Comparison of ENCODE assay signal across 1 cellular context in the genomic region with DNA sequence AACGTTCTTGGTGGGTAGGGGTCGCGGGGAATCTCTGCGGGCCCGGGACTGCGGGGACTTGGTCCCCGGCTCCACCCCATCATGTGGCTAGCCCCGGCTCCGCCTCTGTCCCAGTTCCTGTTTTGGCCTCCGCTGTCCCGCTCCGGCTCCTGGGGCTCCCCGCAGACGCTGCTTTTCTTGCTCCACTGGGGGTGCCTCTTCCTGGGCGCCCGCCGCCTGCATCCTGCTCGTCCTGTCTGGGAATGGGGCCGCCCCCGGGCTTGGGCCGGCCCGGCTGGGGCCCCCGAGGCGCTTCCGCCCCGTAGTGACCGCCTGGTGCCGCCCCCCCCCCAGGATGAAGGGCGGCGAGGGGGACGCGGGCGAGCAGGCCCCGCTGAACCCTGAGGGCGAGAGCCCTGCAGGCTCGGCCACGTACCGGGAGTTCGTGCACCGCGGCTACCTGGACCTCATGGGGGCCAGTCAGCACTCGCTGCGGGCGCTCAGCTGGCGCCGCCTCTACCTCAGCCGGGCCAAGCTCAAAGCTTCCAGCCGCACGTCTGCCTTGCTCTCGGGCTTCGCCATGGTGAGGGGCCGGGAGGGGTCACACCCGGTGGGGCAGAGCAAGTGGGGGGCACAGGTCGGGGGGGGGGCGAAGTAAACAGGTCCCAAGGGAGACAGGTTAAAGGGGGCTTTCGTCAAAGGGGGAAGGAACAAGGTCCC.
TF ChIP-seq lines count a peak whose summit lies in the region.

TSS of gene ORAI3 (plus strand) at position 113 of the 699 bp plus-strand sequence. CDS start at position 335, 222 bp downstream.

TF ChIP-seq in K562, 482 proteins besides CTCF, POLR2A, EP300 and RAD21 (continued from another document and continues in another):
- TF ChIP-seq REST (CRISPR knock-in tag; IDR thresholded peaks at IDR 0.05; ENCODE audit: low read depth) (no peak), CBFA2T2 (conservative IDR thresholded peaks at IDR 0.05) (no peak), ZNF75A (CRISPR knock-in tag; IDR thresholded peaks at IDR 0.05) (no peak), MXI1 (IDR thresholded peaks at IDR 0.05; ENCODE audit: low read depth, low read length) (no peak), SIRT6 (IDR thresholded peaks at IDR 0.05; ENCODE audit: low read depth, low read length) (no peak), CREB5 (CRISPR knock-in tag; IDR thresholded peaks at IDR 0.05) (no peak), ZNF717 (CRISPR knock-in tag; IDR thresholded peaks at IDR 0.05) (no peak), DEAF1 (CRISPR knock-in tag; IDR thresholded peaks at IDR 0.05) (no peak), ZNF124 (CRISPR knock-in tag; IDR thresholded peaks at IDR 0.05) (no peak), RB1 (IDR thresholded peaks at IDR 0.05; ENCODE audit: low read depth) (0 out of 2 replicates have a peak, but pooled peaks have one; percentile 48), PRMT5 (CRISPR knock-in tag; IDR thresholded peaks at IDR 0.05) (no peak), ETV5 (CRISPR knock-in tag; IDR thresholded peaks at IDR 0.05; ENCODE audit: low read depth) (peak; percentile 54; the same call in 1 of the 2 replicates), OTX1 (CRISPR knock-in tag; IDR thresholded peaks at IDR 0.05) (no peak), ZC3H11A (IDR thresholded peaks at IDR 0.05; ENCODE audit: low read depth, low read length) (no peak), PPARD (CRISPR knock-in tag; IDR thresholded peaks at IDR 0.05) (no peak), MCM5 (IDR thresholded peaks at IDR 0.05; ENCODE audit: low read depth) (no peak), MXD1 (CRISPR knock-in tag; IDR thresholded peaks at IDR 0.05; ENCODE audit: borderline replicate concordance, poor library complexity, severe bottlenecking) (no peak), MTF1 (CRISPR knock-in tag; IDR thresholded peaks at IDR 0.05; ENCODE audit: borderline replicate concordance) (no peak), GTF2E2 (tag; IDR thresholded peaks at IDR 0.05) (peak; percentile 89), ZNF140 (CRISPR knock-in tag; IDR thresholded peaks at IDR 0.05) (no peak), KDM1A (IDR thresholded peaks at IDR 0.05) (no peak), ZNF232 (CRISPR knock-in tag; IDR thresholded peaks at IDR 0.05) (no peak), TSHZ1 (CRISPR knock-in tag; IDR thresholded peaks at IDR 0.05) (no peak), KDM5B (IDR thresholded peaks at IDR 0.05; ENCODE audit: insufficient replicate concordance, low read depth, low read length) (no peak), ZNF764 (CRISPR knock-in tag; IDR thresholded peaks at IDR 0.05; ENCODE audit: low read depth) (no peak), ZKSCAN3 (CRISPR knock-in tag; IDR thresholded peaks at IDR 0.05) (no peak), MEIS2 (IDR thresholded peaks at IDR 0.05; ENCODE audit: partially characterized antibody) (no peak), ZFX (CRISPR knock-in tag; IDR thresholded peaks at IDR 0.05) (peak; percentile 83), MCM2 (IDR thresholded peaks at IDR 0.05; ENCODE audit: low read depth) (no peak), ZNF277 (CRISPR knock-in tag; IDR thresholded peaks at IDR 0.05; ENCODE audit: borderline replicate concordance) (no peak), ATF4 (CRISPR knock-in tag; IDR thresholded peaks at IDR 0.05) (no peak), WHSC1 (IDR thresholded peaks at IDR 0.05; ENCODE audit: low read length) (no peak), ZBTB9 (CRISPR knock-in tag; IDR thresholded peaks at IDR 0.05) (0 out of 2 replicates have a peak, but pooled peaks have one; percentile 34), ZNF77 (CRISPR knock-in tag; IDR thresholded peaks at IDR 0.05) (no peak), RFX7 (CRISPR knock-in tag; IDR thresholded peaks at IDR 0.05) (no peak)
- TF ChIP-seq, protein P1, sequence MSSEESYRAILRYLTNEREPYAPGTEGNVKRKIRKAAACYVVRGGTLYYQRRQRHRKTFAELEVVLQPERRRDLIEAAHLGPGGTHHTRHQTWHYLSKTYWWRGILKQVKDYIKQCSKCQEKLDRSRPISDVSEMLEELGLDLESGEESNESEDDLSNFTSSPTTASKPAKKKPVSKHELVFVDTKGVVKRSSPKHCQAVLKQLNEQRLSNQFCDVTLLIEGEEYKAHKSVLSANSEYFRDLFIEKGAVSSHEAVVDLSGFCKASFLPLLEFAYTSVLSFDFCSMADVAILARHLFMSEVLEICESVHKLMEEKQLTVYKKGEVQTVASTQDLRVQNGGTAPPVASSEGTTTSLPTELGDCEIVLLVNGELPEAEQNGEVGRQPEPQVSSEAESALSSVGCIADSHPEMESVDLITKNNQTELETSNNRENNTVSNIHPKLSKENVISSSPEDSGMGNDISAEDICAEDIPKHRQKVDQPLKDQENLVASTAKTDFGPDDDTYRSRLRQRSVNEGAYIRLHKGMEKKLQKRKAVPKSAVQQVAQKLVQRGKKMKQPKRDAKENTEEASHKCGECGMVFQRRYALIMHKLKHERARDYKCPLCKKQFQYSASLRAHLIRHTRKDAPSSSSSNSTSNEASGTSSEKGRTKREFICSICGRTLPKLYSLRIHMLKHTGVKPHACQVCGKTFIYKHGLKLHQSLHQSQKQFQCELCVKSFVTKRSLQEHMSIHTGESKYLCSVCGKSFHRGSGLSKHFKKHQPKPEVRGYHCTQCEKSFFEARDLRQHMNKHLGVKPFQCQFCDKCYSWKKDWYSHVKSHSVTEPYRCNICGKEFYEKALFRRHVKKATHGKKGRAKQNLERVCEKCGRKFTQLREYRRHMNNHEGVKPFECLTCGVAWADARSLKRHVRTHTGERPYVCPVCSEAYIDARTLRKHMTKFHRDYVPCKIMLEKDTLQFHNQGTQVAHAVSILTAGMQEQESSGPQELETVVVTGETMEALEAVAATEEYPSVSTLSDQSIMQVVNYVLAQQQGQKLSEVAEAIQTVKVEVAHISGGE (CRISPR knock-in tag; IDR thresholded peaks at IDR 0.05) = peak in 2 of 3 experiments; percentile 69 to 73; a peak in 2 of 6 replicates
- TF ChIP-seq, protein P2, sequence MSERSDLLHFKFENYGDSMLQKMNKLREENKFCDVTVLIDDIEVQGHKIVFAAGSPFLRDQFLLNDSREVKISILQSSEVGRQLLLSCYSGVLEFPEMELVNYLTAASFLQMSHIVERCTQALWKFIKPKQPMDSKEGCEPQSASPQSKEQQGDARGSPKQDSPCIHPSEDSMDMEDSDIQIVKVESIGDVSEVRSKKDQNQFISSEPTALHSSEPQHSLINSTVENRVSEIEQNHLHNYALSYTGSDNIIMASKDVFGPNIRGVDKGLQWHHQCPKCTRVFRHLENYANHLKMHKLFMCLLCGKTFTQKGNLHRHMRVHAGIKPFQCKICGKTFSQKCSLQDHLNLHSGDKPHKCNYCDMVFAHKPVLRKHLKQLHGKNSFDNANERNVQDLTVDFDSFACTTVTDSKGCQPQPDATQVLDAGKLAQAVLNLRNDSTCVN (CRISPR knock-in tag; IDR thresholded peaks at IDR 0.05) = no peak
- TF ChIP-seq, protein P3, sequence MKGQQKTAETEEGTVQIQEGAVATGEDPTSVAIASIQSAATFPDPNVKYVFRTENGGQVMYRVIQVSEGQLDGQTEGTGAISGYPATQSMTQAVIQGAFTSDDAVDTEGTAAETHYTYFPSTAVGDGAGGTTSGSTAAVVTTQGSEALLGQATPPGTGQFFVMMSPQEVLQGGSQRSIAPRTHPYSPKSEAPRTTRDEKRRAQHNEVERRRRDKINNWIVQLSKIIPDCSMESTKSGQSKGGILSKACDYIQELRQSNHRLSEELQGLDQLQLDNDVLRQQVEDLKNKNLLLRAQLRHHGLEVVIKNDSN (CRISPR knock-in tag; IDR thresholded peaks at IDR 0.05) = peak; percentile 60
